Comparison of ENCODE assay signal across 8 cellular contexts in genomic region chr6:26033942-26034354, GRCh38. TPM values are rescaled to one million over a fixed set of nuclear protein-coding genes. Genes with fewer than 3 reads are reported as not detected.
A peak's percentile ranks its signal among the peaks of the same experiment; 100 is the strongest.
DNase-seq lines count a peak whose midpoint lies in the region; ATAC-seq, FAIRE-seq and TF ChIP-seq lines count a peak whose summit lies in the region.

No MANE protein-coding gene starts in this region.

- H3K4me1 Mint-ChIP-seq in CD4-positive, alpha-beta memory T cell: peaks cover 26 to 34% (median 30%) of the 10 kb centered on the region in 4 donors

- H2AFZ ChIP-seq in PC-9: peak overlapping the region; percentile 76

- peak; percentile 2 for ATAC-seq in mucosa of descending colon
- no peak for ATAC-seq in upper lobe of right lung
- no peak for ATAC-seq in HG02759 (IDR thresholded peaks at IDR 0.05; ENCODE audit: unreplicated experiment)

- H3K36me3 ChIP-seq in CD4-positive, alpha-beta memory T cell (ENCODE audit: insufficient read depth, low read length): no peaks in the 10 kb centered on the region
- H3K36me3 ChIP-seq in PC-9 (ENCODE audit: low read depth) (no peaks in the 10 kb centered on the region), mucosa of descending colon (ENCODE audit: low read depth) (no peaks in the 10 kb centered on the region), upper lobe of right lung (no peaks in the 10 kb centered on the region)

- peak overlapping the region; percentile 91 to 99 (median 94) for H3K4me3 Mint-ChIP-seq in CD4-positive, alpha-beta memory T cell

- peak overlapping the region; percentile 98 for H3K4me2 ChIP-seq in PC-9

- no peaks in the 10 kb centered on the region for H3K9me2 ChIP-seq in PC-9 (ENCODE audit: insufficient read depth)

- no peaks in the 10 kb centered on the region for H3K27me3 Mint-ChIP-seq in CD4-positive, alpha-beta memory T cell

- CTCF ChIA-PET in CD4-positive, alpha-beta memory T cell (lab: Charles Lee; ENCODE audit: partially characterized antibody): interaction anchor here (0.9 to 5.4 kb wide), 4 partner anchors 8 to 13 kb away, joined by 3 to 78 read pairs (median 4); a partner anchor contains a TSS
- CTCF ChIA-PET in PC-9 (lab: Charles Lee): no interaction called here

- H3K36me3 Mint-ChIP-seq in CD4-positive, alpha-beta memory T cell: peaks cover 0 to 5% of the 10 kb centered on the region in 2 donors

- H3K27ac ChIP-seq in CD4-positive, alpha-beta memory T cell (ENCODE audit: low read depth, low read length): peak overlapping the region; percentile 71
- peak overlapping the region; percentile 79 for H3K27ac ChIP-seq in PC-9
- peak overlapping the region; percentile 94 to 95 for H3K27ac ChIP-seq in coronary artery
- peak overlapping the region; percentile 83 for H3K27ac ChIP-seq in upper lobe of right lung

- TSS peak; percentile 93 for BruUV-seq in PC-9 (replicated peaks; lab: Mats Ljungman, UMichigan)

- TF ChIP-seq CTCF in PC-9 (conservative IDR thresholded peaks at IDR 0.05) (no peak), coronary artery (IDR thresholded peaks at IDR 0.05) (no peak), mucosa of descending colon (IDR thresholded peaks at IDR 0.05) (no peak), upper lobe of right lung (IDR thresholded peaks at IDR 0.05) (no peak), D721Med (IDR thresholded peaks at IDR 0.05; ENCODE audit: insufficient read depth, missing control alignments) (no peak)

- no peaks in the 10 kb centered on the region for H4K20me1 ChIP-seq in PC-9 (ENCODE audit: insufficient read depth)

- peaks cover 26% of the 10 kb centered on the region for H3K4me1 ChIP-seq in CD4-positive, alpha-beta memory T cell (ENCODE audit: insufficient read depth, low read length)
- H3K4me1 ChIP-seq in PC-9 (replicated peaks; ENCODE audit: insufficient read depth) (peaks cover 39% of the 10 kb centered on the region), mucosa of descending colon (ENCODE audit: low read depth) (peaks cover 10% of the 10 kb centered on the region), upper lobe of right lung (peaks cover 14% of the 10 kb centered on the region)

- POLR2A ChIA-PET in CD4-positive, alpha-beta memory T cell (lab: Charles Lee; ENCODE audit: partially characterized antibody): interaction anchor here (0.7 to 20.6 kb wide), 16 partner anchors 12 to 1859 kb away, joined by 3 to 1198 read pairs (median 16); a partner anchor contains a TSS
- POLR2A ChIA-PET in PC-9 (lab: Charles Lee; ENCODE audit: unreplicated experiment): interaction anchor here (0.5 to 4.9 kb wide), 6 partner anchors 10 to 156 kb away, joined by 3 to 78 read pairs (median 22); a partner anchor contains a TSS

- no peaks in the 10 kb centered on the region for H3K27me3 ChIP-seq in CD4-positive, alpha-beta memory T cell (ENCODE audit: insufficient read depth, low read length)
- no peaks in the 10 kb centered on the region for H3K27me3 ChIP-seq in PC-9 (ENCODE audit: insufficient read depth, low read depth)
- no peaks in the 10 kb centered on the region for H3K27me3 ChIP-seq in upper lobe of right lung

- H3K9me3 ChIP-seq in CD4-positive, alpha-beta memory T cell (ENCODE audit: control insufficient read depth in 1 of 2, low read length in 2 of 2): no peaks in the 10 kb centered on the region
- H3K9me3 ChIP-seq in PC-9 (ENCODE audit: insufficient read depth, low read depth): no peaks in the 10 kb centered on the region
- no peaks in the 10 kb centered on the region for H3K9me3 ChIP-seq in mucosa of descending colon
- no peaks in the 10 kb centered on the region for H3K9me3 ChIP-seq in upper lobe of right lung

- FAIRE-seq in D721Med (lab: Jason Lieb, UNC): no peak

- H3K27ac Mint-ChIP-seq in CD4-positive, alpha-beta memory T cell: peak overlapping the region; percentile 89 to 98 (median 96)

- no peak for DNase-seq in CD4-positive, alpha-beta memory T cell
- DNase-seq in PC-9 (no peak), coronary artery (ENCODE audit: low spot score) (no peak), mucosa of descending colon (peak in 2 of 3 donors; percentile 62), upper lobe of right lung (no peak), D721Med (ENCODE audit: insufficient read length, low spot score) (no peak), COLO829 (ENCODE audit: low spot score) (no peak)

- no peaks in the 10 kb centered on the region for H3K9me3 Mint-ChIP-seq in CD4-positive, alpha-beta memory T cell

- intact Hi-C loops in CD4-positive, alpha-beta memory T cell (cut with micrococcal nuclease): loop anchor here (1.0 to 5.0 kb wide), 6 partner anchors 9 to 1099 kb away; a partner anchor contains a TSS
- intact Hi-C loops in PC-9 (cut with micrococcal nuclease; ENCODE audit: unreplicated experiment) (loop anchor here (1.0 to 5.0 kb wide), 6 partner anchors 21 to 1113 kb away; a partner anchor contains a TSS), mucosa of descending colon (cut with DNase I, micrococcal nuclease) (no loop called here), upper lobe of right lung (cut with DNase I) (no loop called here)

- H3F3A ChIP-seq in PC-9 (ENCODE audit: insufficient read depth, low read depth): peaks cover 36% of the 10 kb centered on the region

- H3K4me3 ChIP-seq in CD4-positive, alpha-beta memory T cell (ENCODE audit: low read length in 2 of 2): peak overlapping the region; percentile 53 to 67
- H3K4me3 ChIP-seq in PC-9 (peak overlapping the region; percentile 81), coronary artery (peak overlapping the region; percentile 76), mucosa of descending colon (no peak overlapping the region), upper lobe of right lung (peak overlapping the region; percentile 64)

- peaks cover 5% of the 10 kb centered on the region; the same call in 1 of the 2 replicates for H3K79me2 ChIP-seq in PC-9 (ENCODE audit: low read depth)

RNA-seq across cellular contexts. Expression of gene HFE, which starts 53.3 kb away (rescaled TPM):
- total RNA-seq in CD4-positive, alpha-beta memory T cell: 1 to 10 TPM; 3.5 to 4.2 TPM
- polyA plus RNA-seq in CD4-positive, alpha-beta memory T cell: 1 to 10 TPM; 3.4 to 4.2 TPM
- total RNA-seq in PC-9 (2021) (33.3 and 46.0 TPM in 2 replicates), mucosa of descending colon (10 to 100 TPM in 2 of 3 donors, 1 to 10 TPM in 1; 8.9 to 12.0 (median 11.1) TPM), upper lobe of right lung (9.2 TPM)

Comparison
In these comparisons a context has a peak if more than half of its experiments do, and no peak if none do; other contexts are left out.
1. DNase-seq: peak in mucosa of descending colon (2 of 3); none in CD4-positive, alpha-beta memory T cell (0 of 5), PC-9 (0 of 2), coronary artery (single experiment), upper lobe of right lung (single experiment), D721Med (single experiment) and COLO829 (single experiment).
2. intact Hi-C loops: an anchor here in CD4-positive, alpha-beta memory T cell (1.0 to 5.0 kb wide) and PC-9 (1.0 to 5.0 kb wide); none called in mucosa of descending colon and upper lobe of right lung.
3. Peak in every context shown above with its lines, with median percentiles within 50 percentile points of each other: H3K27ac ChIP-seq.